ENCODE assay signal across 8 cellular contexts in the genomic region with DNA sequence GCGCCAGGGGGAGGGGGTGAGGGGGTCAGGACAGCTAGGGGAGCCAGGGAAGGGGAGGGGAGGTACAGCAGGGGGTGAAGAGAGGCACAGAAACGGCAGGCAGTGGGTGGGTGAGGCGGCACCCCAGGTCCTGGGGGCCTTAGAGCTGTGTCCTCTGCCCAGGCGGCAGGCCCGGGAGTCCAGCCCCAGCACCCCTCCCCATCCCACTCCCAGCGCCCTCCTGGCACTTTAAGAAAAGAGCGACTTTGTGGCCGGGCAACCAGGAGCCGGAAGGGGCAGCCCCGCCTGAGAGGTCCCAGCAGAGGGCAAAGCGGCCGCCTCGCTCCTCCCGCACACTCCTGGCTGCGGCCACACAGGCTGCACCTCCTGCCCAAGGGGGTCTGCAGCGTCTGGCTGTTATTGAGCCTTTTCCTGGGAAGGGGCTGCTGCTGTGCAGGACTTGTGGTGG. TPM values are rescaled to one million over a fixed set of nuclear protein-coding genes. Genes with fewer than 3 reads are reported as not detected.
DNase-seq lines count a peak whose midpoint lies in the region; ATAC-seq, FAIRE-seq and TF ChIP-seq lines count a peak whose summit lies in the region.

No MANE protein-coding gene starts in this region.

- H3K4me1 ChIP-seq in body of pancreas (peaks cover 49% of the 10 kb centered on the region), kidney (ENCODE audit: control insufficient read depth in 1 of 2, insufficient read depth in 1 of 2, low read depth in 1 of 2, low read length in 2 of 2) (peaks cover 5 to 18% of the 10 kb centered on the region in 2 donors), stomach smooth muscle (ENCODE audit: control insufficient read depth, insufficient read depth, low read length) (peaks cover 84% of the 10 kb centered on the region)

- no peaks in the 10 kb centered on the region for H3K36me3 Mint-ChIP-seq in HFFc6 (ENCODE audit: low read depth)
- H3K36me3 Mint-ChIP-seq in stimulated activated naive B cell treated with anti-CD40 and anti-IgM and Interleukin-4, amounts not matched to agents 10 μg/mL and 1 μg/mL and 100 μg/mL, for 72 hours, result no peaks in the 10 kb centered on the region

- H3K27me3 ChIP-seq in body of pancreas (no peaks in the 10 kb centered on the region), stomach smooth muscle (ENCODE audit: control insufficient read depth in 1 of 2, insufficient read depth in 2 of 2, low read length in 2 of 2) (no peaks in the 10 kb centered on the region)

- no peak for TF ChIP-seq CTCF in HFFc6 (IDR thresholded peaks at IDR 0.05)
- TF ChIP-seq CTCF in body of pancreas (IDR thresholded peaks at IDR 0.05), result no peak
- no peak for TF ChIP-seq CTCF in kidney (IDR thresholded peaks at IDR 0.05; ENCODE audit: borderline replicate concordance, extremely low read depth, insufficient read depth)

- H3K9ac ChIP-seq in kidney (ENCODE audit: low read length in 2 of 2) (peak overlapping the region in 1 of 2 donors; percentile 34), stomach smooth muscle (ENCODE audit: low read length in 2 of 2) (peak overlapping the region; percentile 20 to 21)

- peak overlapping the region; percentile 57; the same call in 1 of the 2 replicates for H3K4me3 Mint-ChIP-seq in HFFc6
- H3K4me3 Mint-ChIP-seq in stimulated activated naive B cell treated with anti-CD40 and anti-IgM and Interleukin-4, amounts not matched to agents 10 μg/mL and 1 μg/mL and 100 μg/mL, for 72 hours, result no peak overlapping the region

- 55 to 59% methylated on average over 6 to 16 of the region's 16 CpGs for WGBS in body of pancreas, 2 donors

- H3K9me3 ChIP-seq in body of pancreas, result no peaks in the 10 kb centered on the region
- H3K9me3 ChIP-seq in kidney (ENCODE audit: control insufficient read depth in 1 of 2, low read length in 2 of 2), result no peaks in the 10 kb centered on the region
- H3K9me3 ChIP-seq in stomach smooth muscle (ENCODE audit: control insufficient read depth in 2 of 2, low read length in 2 of 2), result no peaks in the 10 kb centered on the region

- intact Hi-C loops in body of pancreas (cut with DNase I), result no loop called here
- intact Hi-C loops in kidney (cut with DNase I), result no loop called here

- peak overlapping the region; percentile 82 for H3K27ac Mint-ChIP-seq in HFFc6
- no peak overlapping the region for H3K27ac Mint-ChIP-seq in stimulated activated naive B cell treated with anti-CD40 and anti-IgM and Interleukin-4, amounts not matched to agents 10 μg/mL and 1 μg/mL and 100 μg/mL, for 72 hours

- peak in 2 of 3 donors; percentile 16 to 25 for TF ChIP-seq POLR2A in body of pancreas (IDR thresholded peaks at IDR 0.05)

- DNase-seq in HFFc6 (peak; percentile 12), body of pancreas (peak; percentile 44 to 62 (median 46)), kidney (peak; percentile 80), HUDEP-2 (lab: John Stamatoyannopoulos, UW; ENCODE audit: unreplicated experiment in 76 of 76) (no peak)
- no peak for DNase-seq in stimulated activated naive B cell treated with anti-CD40 and anti-IgM and Interleukin-4, amounts not matched to agents 10 μg/mL and 1 μg/mL and 100 μg/mL, for 72 hours

- H3K9me3 Mint-ChIP-seq in HFFc6, result no peaks in the 10 kb centered on the region
- no peaks in the 10 kb centered on the region for H3K9me3 Mint-ChIP-seq in stimulated activated naive B cell treated with anti-CD40 and anti-IgM and Interleukin-4, amounts not matched to agents 10 μg/mL and 1 μg/mL and 100 μg/mL, for 72 hours

- H3K4me3 ChIP-seq in body of pancreas (no peak overlapping the region), kidney (ENCODE audit: low read length in 2 of 2) (peak overlapping the region in 1 of 2 donors; percentile 52), stomach smooth muscle (ENCODE audit: low read length in 2 of 2) (peak overlapping the region; percentile 53 to 67)

- peak overlapping the region; percentile 72 to 89 (median 79) for H3K27ac ChIP-seq in body of pancreas
- peak overlapping the region; percentile 59 to 67 for H3K27ac ChIP-seq in kidney (ENCODE audit: low read depth in 2 of 2, low read length in 2 of 2)
- H3K27ac ChIP-seq in stomach smooth muscle (ENCODE audit: low read length), result peak overlapping the region; percentile 55

- no peak for FAIRE-seq in kidney (lab: Jason Lieb, UNC)

- H3K27me3 Mint-ChIP-seq in HFFc6 (ENCODE audit: insufficient read depth), result peaks cover 3% of the 10 kb centered on the region; the same call in 1 of the 2 replicates
- peaks cover 42 to 59% of the 10 kb centered on the region in 2 donors for H3K27me3 Mint-ChIP-seq in stimulated activated naive B cell treated with anti-CD40 and anti-IgM and Interleukin-4, amounts not matched to agents 10 μg/mL and 1 μg/mL and 100 μg/mL, for 72 hours

- peak; percentile 39 for ATAC-seq in body of pancreas
- ATAC-seq in GM21786 (IDR thresholded peaks at IDR 0.05; ENCODE audit: unreplicated experiment), result no peak
- no peak for ATAC-seq in stimulated activated naive B cell treated with anti-CD40 and anti-IgM and Interleukin-4, amounts not matched to agents 10 μg/mL and 1 μg/mL and 100 μg/mL, for 72 hours (replicated peaks)
- ATAC-seq in HG02884 (IDR thresholded peaks at IDR 0.05; ENCODE audit: unreplicated experiment), result no peak

- H3K4me1 Mint-ChIP-seq in HFFc6 (ENCODE audit: low read depth), result peaks cover 15% of the 10 kb centered on the region
- peaks cover 7 to 16% of the 10 kb centered on the region in 2 donors for H3K4me1 Mint-ChIP-seq in stimulated activated naive B cell treated with anti-CD40 and anti-IgM and Interleukin-4, amounts not matched to agents 10 μg/mL and 1 μg/mL and 100 μg/mL, for 72 hours

- no peaks in the 10 kb centered on the region for H3K36me3 ChIP-seq in body of pancreas (replicated peaks in 1 of 2; ENCODE audit: insufficient read depth in 1 of 2, low read depth in 2 of 2)
- H3K36me3 ChIP-seq in kidney (ENCODE audit: control insufficient read depth in 1 of 2, insufficient read depth in 2 of 2, low read length in 2 of 2), result peaks cover 0 to 7% of the 10 kb centered on the region in 2 donors
- H3K36me3 ChIP-seq in stomach smooth muscle (ENCODE audit: control insufficient read depth in 2 of 2, insufficient read depth in 2 of 2, low read length in 2 of 2), result peaks cover 10 to 13% of the 10 kb centered on the region in 2 donors

RNA-seq across cellular contexts. Expression of gene NACC2, which starts 42.6 kb away (rescaled TPM):
- total RNA-seq in HFFc6 (2021; fragmentation: NEBNext Ultra II Directional; extraction: Animal tissue kit (Norgen Biotek cat#: 25700)), result 10 to 100 TPM; 38.2 to 46.7 (median 40.2) TPM
- 10 to 100 TPM; 16.6 to 21.1 TPM for total RNA-seq in body of pancreas
- 30.9 TPM for total RNA-seq in kidney
- polyA plus RNA-seq in kidney (ENCODE audit: insufficient read depth, low read depth, low replicate concordance), result 7.1 TPM

Comparison
In these comparisons a context has a peak if more than half of its experiments do, and no peak if none do; other contexts are left out.
1. DNase-seq: peak in HFFc6 (single experiment), body of pancreas (4 of 4) and kidney (single experiment); none in stimulated activated naive B cell treated with anti-CD40 and anti-IgM and Interleukin-4, amounts not matched to agents 10 μg/mL and 1 μg/mL and 100 μg/mL, for 72 hours (single experiment) and HUDEP-2 (0 of 76).
2. H3K4me3 ChIP-seq: peak in stomach smooth muscle (2 of 2); none in body of pancreas (0 of 2).
3. Peak in every context shown above with its lines, with median percentiles within 50 percentile points of each other: H3K27ac ChIP-seq.